Comparison of ENCODE assay signal across 14 cellular contexts in the genomic region with DNA sequence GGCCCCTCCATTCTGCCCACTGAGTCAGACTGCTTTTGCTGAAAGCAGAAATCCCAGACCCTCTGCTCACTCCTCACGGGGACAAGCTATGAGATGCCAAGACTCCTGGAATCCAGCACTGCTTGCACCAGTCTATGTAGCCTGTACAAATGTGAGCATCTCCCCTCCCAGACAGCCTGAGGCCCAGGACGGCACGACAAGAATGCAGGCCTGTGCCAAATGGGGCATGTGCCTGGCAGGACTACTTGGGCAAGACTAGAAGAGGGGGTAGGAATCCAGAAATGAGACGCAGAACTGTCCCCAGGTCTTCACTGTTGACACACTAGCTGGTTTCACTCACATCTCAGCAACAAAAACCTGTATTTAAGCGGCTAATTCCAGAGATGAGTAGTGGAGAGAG. TPM values are rescaled to one million over a fixed set of nuclear protein-coding genes. Genes with fewer than 3 reads are reported as not detected.
DNase-seq lines count a peak whose midpoint lies in the region; ATAC-seq and TF ChIP-seq lines count a peak whose summit lies in the region.
"Had no signal": no experiment of that assay in that cellular context is flagged by ENCODE, and none has a peak within 500 bp of the region (broad histone marks: within the 10 kb centered on the region; RNA-seq: fewer than 3 reads in every experiment).

No MANE protein-coding gene starts in this region.

- peaks cover 56% of the 10 kb centered on the region for H3K4me1 ChIP-seq in lower lobe of right lung
- H3K4me1 ChIP-seq in thyroid gland, result peaks cover 34 to 55% of the 10 kb centered on the region in 2 donors

- H3K4me3 ChIP-seq in MG63 (no peak overlapping the region), lower lobe of right lung (no peak overlapping the region), thyroid gland (replicated peaks in 1 of 3) (no peak overlapping the region)

- intact Hi-C loops in lower lobe of right lung (cut with DNase I) (no loop called here), thyroid gland (cut with DNase I) (no loop called here)

- WGBS in thyroid gland, 2 donors, result 36 to 71% methylated on average over 5 of the region's 5 CpGs

- TF ChIP-seq POLR2A in thyroid gland (IDR thresholded peaks at IDR 0.05), result peak in 1 of 2 donors; percentile 31

- DNase-seq in MG63, result peak; percentile 52
- peak; percentile 95 for DNase-seq in epidermal melanocyte (ENCODE audit: insufficient read length, low spot score)
- no peak for DNase-seq in lower lobe of right lung
- DNase-seq in thyroid gland, result peak; percentile 69 to 91
- DNase-seq in midbrain (lab: John Stamatoyannopoulos, UW), result no peak
- DNase-seq in MV-4-11 (lab: John Stamatoyannopoulos, UW), result no peak
- DNase-seq: activated CD4-positive, alpha-beta T cell treated with anti-CD3 and anti-CD28 coated beads, Interleukin-2, amount 10 ng/mL, durations not matched to agents 7 days and 5 days; activated gamma-delta T cell treated with Interleukin-2 at 50 U/mL for 16 hours; NCI-H1930; T-helper 1 cell had no signal

- peak overlapping the region; percentile 91 for H3K27ac ChIP-seq in lower lobe of right lung
- peak overlapping the region; percentile 79 to 84 (median 80) for H3K27ac ChIP-seq in thyroid gland
- H3K27ac ChIP-seq: C4-2B had no signal

- TF ChIP-seq CTCF in lower lobe of right lung (IDR thresholded peaks at IDR 0.05) (no peak), thyroid gland (IDR thresholded peaks at IDR 0.05) (no peak)

- H3K9me3 ChIP-seq in MG63, result no peaks in the 10 kb centered on the region
- no peaks in the 10 kb centered on the region for H3K9me3 ChIP-seq in lower lobe of right lung
- H3K9me3 ChIP-seq in thyroid gland, result no peaks in the 10 kb centered on the region

- no peaks in the 10 kb centered on the region for H3K36me3 ChIP-seq in MG63
- H3K36me3 ChIP-seq in lower lobe of right lung, result peaks cover 45% of the 10 kb centered on the region
- peaks cover 9 to 15% of the 10 kb centered on the region in 2 donors for H3K36me3 ChIP-seq in thyroid gland

- H3K27me3 ChIP-seq in MG63, result no peaks in the 10 kb centered on the region
- H3K27me3 ChIP-seq in lower lobe of right lung (ENCODE audit: low read depth), result no peaks in the 10 kb centered on the region
- no peaks in the 10 kb centered on the region for H3K27me3 ChIP-seq in thyroid gland

- ATAC-seq in lower lobe of right lung (peak; percentile 5 to 42), HG03196 (IDR thresholded peaks at IDR 0.05; ENCODE audit: unreplicated experiment) (no peak), HG02759 (IDR thresholded peaks at IDR 0.05; ENCODE audit: unreplicated experiment) (no peak)
- ATAC-seq: HCT116 had no signal

RNA-seq across cellular contexts. Expression of a gene that starts 2.8 kb away (rescaled TPM):
- 65.5 and 75.2 TPM in 2 replicates for total RNA-seq in MG63 (2014; rRNA removed; shearing (Covaris generic); ENCODE audit: low replicate concordance)
- total RNA-seq in lower lobe of right lung (213 TPM), thyroid gland (100 to 1,000 TPM; 103 to 145 (median 121) TPM)

RNA-seq across cellular contexts. Expression of a gene that starts 21.1 kb away (rescaled TPM):
- total RNA-seq in MG63 (2014; rRNA removed; shearing (Covaris generic); ENCODE audit: low replicate concordance), result 30.8 and 75.0 TPM in 2 replicates
- total RNA-seq in lower lobe of right lung (57.9 TPM), thyroid gland (100 to 1,000 TPM; 124 to 285 (median 158) TPM)

RNA-seq across cellular contexts. Expression of a gene that starts 39.2 kb away (rescaled TPM):
- 35.1 and 36.0 TPM in 2 replicates for total RNA-seq in MG63 (2014; rRNA removed; shearing (Covaris generic); ENCODE audit: low replicate concordance)
- total RNA-seq in lower lobe of right lung (66.2 TPM), thyroid gland (100 to 1,000 TPM in 2 of 4 donors, 10 to 100 TPM in 2; 89.6 to 140 (median 98.7) TPM)

Comparison
In these comparisons a context has a peak if more than half of its experiments do, and no peak if none do; other contexts are left out.
1. DNase-seq: peak in MG63 (single experiment), epidermal melanocyte (single experiment) and thyroid gland (2 of 2); none in lower lobe of right lung (single experiment), midbrain (single experiment) and MV-4-11 (single experiment).
2. ATAC-seq: peak in lower lobe of right lung (2 of 2); none in HG03196 (single experiment) and HG02759 (single experiment).